Comparison of ENCODE assay signal across 8 cellular contexts in the genomic region with DNA sequence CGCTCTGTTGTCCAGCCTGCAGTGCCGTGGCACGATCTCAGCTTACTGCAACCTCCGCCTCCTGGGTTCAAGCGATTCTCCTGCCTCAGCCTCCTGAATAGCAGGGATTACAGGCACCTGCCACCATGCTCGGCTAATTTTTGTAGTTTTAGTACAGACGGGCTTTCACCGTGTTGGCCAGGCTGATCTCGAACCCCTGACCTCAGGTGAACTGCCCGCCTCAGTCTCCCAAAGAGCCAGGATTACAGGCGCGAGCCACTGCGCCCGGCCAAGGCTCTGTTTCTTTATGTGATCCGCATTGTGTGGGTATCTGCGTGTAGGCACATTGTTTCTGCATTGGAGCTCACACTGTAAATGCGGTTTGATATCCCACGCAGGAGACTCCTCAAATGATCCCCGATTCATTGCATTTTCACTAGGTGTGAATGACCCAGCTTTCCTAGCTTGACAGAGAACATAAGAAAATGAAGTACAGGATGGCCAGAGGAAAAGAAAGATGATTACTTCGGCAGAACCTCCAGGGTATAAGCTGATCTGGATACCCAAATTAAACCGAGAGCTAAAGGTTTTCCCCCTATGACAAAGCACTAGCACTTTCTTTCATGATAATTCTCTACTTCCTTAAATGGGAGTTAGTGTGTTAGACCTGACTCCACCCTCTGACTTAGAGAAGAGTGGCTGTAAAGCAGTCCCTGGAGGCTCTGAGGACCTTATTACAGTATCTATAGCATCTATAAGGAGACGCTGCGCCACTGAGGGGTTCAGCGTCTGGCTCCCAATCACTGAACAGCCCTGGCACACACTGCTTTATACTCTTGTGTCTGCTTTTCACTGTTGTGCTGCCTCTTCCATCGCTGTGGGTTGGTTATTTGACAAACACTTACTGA. TPM values are rescaled to one million over a fixed set of nuclear protein-coding genes. Genes with fewer than 3 reads are reported as not detected.
DNase-seq lines count a peak whose midpoint lies in the region; ATAC-seq and TF ChIP-seq lines count a peak whose summit lies in the region.

No MANE protein-coding gene starts in this region.

- peak overlapping the region; percentile 100 for H3K27ac Mint-ChIP-seq in stimulated activated memory B cell treated with anti-CD40 and anti-IgM and Interleukin-4, amounts not matched to agents 10 μg/mL and 1 μg/mL and 100 μg/mL, for 72 hours

- no peaks in the 10 kb centered on the region for H3K27me3 ChIP-seq in A673 (replicated peaks; ENCODE audit: insufficient read depth, low read depth, low read length, poor library complexity)
- no peaks in the 10 kb centered on the region for H3K27me3 ChIP-seq in esophagus muscularis mucosa

- H3K27me3 Mint-ChIP-seq in stimulated activated memory B cell treated with anti-CD40 and anti-IgM and Interleukin-4, amounts not matched to agents 10 μg/mL and 1 μg/mL and 100 μg/mL, for 72 hours = no peaks in the 10 kb centered on the region

- POLR2A ChIA-PET in A673 (lab: Charles Lee; ENCODE audit: low non-redundant PET) = no interaction called here

- H3K4me1 ChIP-seq in A673 (ENCODE audit: insufficient read depth, low read length, poor library complexity, severe bottlenecking) (peaks cover 42% of the 10 kb centered on the region), esophagus muscularis mucosa (peaks cover 18 to 85% (median 68%) of the 10 kb centered on the region in 4 donors)

- TF ChIP-seq CTCF in A673 (conservative IDR thresholded peaks at IDR 0.05; ENCODE audit: low read depth, low read length) (no peak), esophagus muscularis mucosa (IDR thresholded peaks at IDR 0.05) (no peak)

- peak; percentile 74 for DNase-seq in A673 (ENCODE audit: low spot score)
- DNase-seq in SKM-1 treated with dmso at 0.1 percent for 144 hours (lab: John Stamatoyannopoulos, UW; ENCODE audit: unreplicated experiment) = peak; percentile 70
- DNase-seq in esophagus muscularis mucosa (ENCODE audit: extremely low spot score) = no peak
- DNase-seq in NCI-H1105 treated with DMSO at 0.1 percent for 48 hours (lab: John Stamatoyannopoulos, UW) = no peak
- no peak for DNase-seq in GDM1 (lab: John Stamatoyannopoulos, UW)

- H3K36me3 ChIP-seq in A673 (ENCODE audit: insufficient read depth, low read length, poor library complexity, severe bottlenecking) = no peaks in the 10 kb centered on the region
- H3K36me3 ChIP-seq in esophagus muscularis mucosa = no peaks in the 10 kb centered on the region

- H3K36me3 Mint-ChIP-seq in stimulated activated memory B cell treated with anti-CD40 and anti-IgM and Interleukin-4, amounts not matched to agents 10 μg/mL and 1 μg/mL and 100 μg/mL, for 72 hours = peaks cover 40% of the 10 kb centered on the region

- no peak for TF ChIP-seq EP300 in esophagus muscularis mucosa (IDR thresholded peaks at IDR 0.05)

- peak; percentile 83 for ATAC-seq in GM18870 (IDR thresholded peaks at IDR 0.05; ENCODE audit: unreplicated experiment)
- ATAC-seq in HG03066 (IDR thresholded peaks at IDR 0.05; ENCODE audit: low read depth, unreplicated experiment) = peak; percentile 57
- peak; percentile 75 for ATAC-seq in stimulated activated memory B cell treated with anti-CD40 and anti-IgM and Interleukin-4, amounts not matched to agents 10 μg/mL and 1 μg/mL and 100 μg/mL, for 72 hours

- no peaks in the 10 kb centered on the region for H3K9me3 Mint-ChIP-seq in stimulated activated memory B cell treated with anti-CD40 and anti-IgM and Interleukin-4, amounts not matched to agents 10 μg/mL and 1 μg/mL and 100 μg/mL, for 72 hours

- WGBS in esophagus muscularis mucosa = 60% methylated on average over 18 of the region's 25 CpGs

- intact Hi-C loops in A673 (cut with micrococcal nuclease; ENCODE audit: unreplicated experiment) (no loop called here), esophagus muscularis mucosa (cut with DNase I) (no loop called here)

- CTCF ChIA-PET in A673 (lab: Charles Lee) = no interaction called here

- no peak overlapping the region for H3K4me3 ChIP-seq in A673 (ENCODE audit: low read depth, low read length, poor library complexity, severe bottlenecking)
- H3K4me3 ChIP-seq in esophagus muscularis mucosa = peak overlapping the region in 3 of 4 donors; percentile 5 to 44 (median 33)

- no peak for TF ChIP-seq POLR2A in esophagus muscularis mucosa (IDR thresholded peaks at IDR 0.05; ENCODE audit: low read depth)

- H3K9me3 ChIP-seq in A673 (ENCODE audit: low read depth, low read length, poor library complexity, severe bottlenecking) (no peaks in the 10 kb centered on the region), esophagus muscularis mucosa (no peaks in the 10 kb centered on the region)

- no TSS peak for BruUV-seq in A673 (replicated peaks; lab: Mats Ljungman, UMichigan)

- H3K4me3 Mint-ChIP-seq in stimulated activated memory B cell treated with anti-CD40 and anti-IgM and Interleukin-4, amounts not matched to agents 10 μg/mL and 1 μg/mL and 100 μg/mL, for 72 hours = peak overlapping the region; percentile 86

- peak overlapping the region; percentile 82 for H3K27ac ChIP-seq in A673 (ENCODE audit: low read depth, low read length, poor library complexity, severe bottlenecking)
- peak overlapping the region; percentile 61 to 80 (median 72) for H3K27ac ChIP-seq in esophagus muscularis mucosa (replicated peaks in 1 of 4)

- peaks cover 93% of the 10 kb centered on the region for H3K4me1 Mint-ChIP-seq in stimulated activated memory B cell treated with anti-CD40 and anti-IgM and Interleukin-4, amounts not matched to agents 10 μg/mL and 1 μg/mL and 100 μg/mL, for 72 hours

RNA-seq across cellular contexts. Expression of a gene that starts 17.3 kb away (rescaled TPM):
- total RNA-seq in A673 (2021) (34.1 and 35.9 TPM in 2 replicates), esophagus muscularis mucosa (10 to 100 TPM; 34.5 to 42.9 (median 40.7) TPM)

RNA-seq across cellular contexts. Expression of a gene that starts 47.7 kb away (rescaled TPM):
- total RNA-seq in A673 (2021) (22.0 and 27.2 TPM in 2 replicates), esophagus muscularis mucosa (100 to 1,000 TPM in 2 of 4 donors, 10 to 100 TPM in 2; 52.3 to 119 (median 80.4) TPM)

Comparison
In these comparisons a context has a peak if more than half of its experiments do, and no peak if none do; other contexts are left out.
1. DNase-seq: peak in A673 (single experiment) and SKM-1 treated with dmso at 0.1 percent for 144 hours (single experiment); none in esophagus muscularis mucosa (single experiment), NCI-H1105 treated with DMSO at 0.1 percent for 48 hours (single experiment) and GDM1 (single experiment).
2. Peak in every context shown above with its lines, with median percentiles within 50 percentile points of each other: ATAC-seq.